ENCODE assay signal across 8 cellular contexts in genomic region chr5:160439205-160439600, GRCh38. TPM values are rescaled to one million over a fixed set of nuclear protein-coding genes. Genes with fewer than 3 reads are reported as not detected.
A peak's percentile ranks its signal among the peaks of the same experiment; 100 is the strongest.
DNase-seq lines count a peak whose midpoint lies in the region; ATAC-seq and TF ChIP-seq lines count a peak whose summit lies in the region.

No MANE protein-coding gene starts in this region.

- DNase-seq in Ammon's horn (ENCODE audit: low spot score): peak; percentile 86
- DNase-seq in NCI-H446 treated with DMSO at 0.1 percent for 48 hours (lab: John Stamatoyannopoulos, UW): peak; percentile 30
- DNase-seq in activated CD4-positive, alpha-beta T cell treated with anti-CD3 and anti-CD28 coated beads for 4 hours: peak; percentile 83 to 93
- DNase-seq in coronary artery (ENCODE audit: low spot score): peak; percentile 84
- DNase-seq in left lung: peak; percentile 85 to 94
- DNase-seq in stimulated activated CD4-positive, alpha-beta T cell treated with anti-CD3 and anti-CD28 coated beads, Interleukin-2, amount 100 ng/mL, for 48 hours: peak; percentile 89 to 92

- no peaks in the 10 kb centered on the region for H3K27me3 ChIP-seq in left lung

- H3K27ac ChIP-seq in coronary artery: no peak overlapping the region
- H3K27ac ChIP-seq in left lung: peak overlapping the region in 1 of 2 donors; percentile 71

- peaks cover 7 to 11% of the 10 kb centered on the region in 2 donors for H3K4me1 ChIP-seq in left lung

- ATAC-seq in GM19035 (IDR thresholded peaks at IDR 0.05; ENCODE audit: unreplicated experiment) (peak; percentile 67), HG03342 (IDR thresholded peaks at IDR 0.05; ENCODE audit: unreplicated experiment) (peak; percentile 61), left lung (peak; percentile 98)

- H3K9me3 ChIP-seq in left lung: no peaks in the 10 kb centered on the region

- no peaks in the 10 kb centered on the region for H3K36me3 ChIP-seq in left lung

- peak; percentile 90 for TF ChIP-seq CTCF in coronary artery (IDR thresholded peaks at IDR 0.05)
- TF ChIP-seq CTCF in left lung (IDR thresholded peaks at IDR 0.05): peak; percentile 92

- intact Hi-C loops in left lung (cut with DNase I): no loop called here

- H3K4me3 ChIP-seq in coronary artery (peak overlapping the region; percentile 67), left lung (peak overlapping the region; percentile 18 to 29)

RNA-seq across cellular contexts. Expression of gene PTTG1, which starts 17.5 kb away (rescaled TPM):
- 10 to 100 TPM; 10.2 to 27.7 TPM for total RNA-seq in left lung

RNA-seq across cellular contexts. Expression of gene SLU7, which starts 20.3 kb away (rescaled TPM):
- total RNA-seq in left lung: 10 to 100 TPM; 36.1 to 40.8 TPM

RNA-seq across cellular contexts. Expression of gene FAM200C, which starts 39.3 kb away (rescaled TPM):
- total RNA-seq in left lung: 1 to 10 TPM; 3.6 to 5.1 TPM

Comparison
In these comparisons a context has a peak if more than half of its experiments do, and no peak if none do; other contexts are left out.
1. DNase-seq: peak in every context shown above with its lines; median percentile 90 in stimulated activated CD4-positive, alpha-beta T cell treated with anti-CD3 and anti-CD28 coated beads, Interleukin-2, amount 100 ng/mL, for 48 hours; 90 in left lung; 88 in activated CD4-positive, alpha-beta T cell treated with anti-CD3 and anti-CD28 coated beads for 4 hours; 86 in Ammon's horn; 84 in coronary artery; 30 in NCI-H446 treated with DMSO at 0.1 percent for 48 hours.